ENCODE assay signal across 8 cellular contexts in genomic region chr19:17090501-17091074, GRCh38. TPM values are rescaled to one million over a fixed set of nuclear protein-coding genes. Genes with fewer than 3 reads are reported as not detected.
DNase-seq lines count a peak whose midpoint lies in the region; ATAC-seq, FAIRE-seq and TF ChIP-seq lines count a peak whose summit lies in the region.

No MANE protein-coding gene starts in this region.

- H3K4me3 ChIP-seq in endothelial cell of umbilical vein (replicated peaks in 1 of 3; ENCODE audit: insufficient read depth in 1 of 3, low read depth in 1 of 3, low read length in 3 of 3) = no peak overlapping the region

- FAIRE-seq in GM12892 (lab: Jason Lieb, UNC) (peak; percentile 61), endothelial cell of umbilical vein (lab: Jason Lieb, UNC) (peak; percentile 78)

- POLR2A ChIA-PET in activated B cell treated with CpG ODN at 0.5 μM for 24 hours (lab: Charles Lee) (interaction anchor here (0.5 to 1.3 kb wide), 8 partner anchors 11 to 136 kb away, joined by 3 to 4 read pairs (median 3); partner anchors contain the start of gene OCEL1), endothelial cell of umbilical vein (lab: Charles Lee) (interaction anchor here (0.5 kb wide), 1 partner anchor 36 kb away, joined by 3 read pairs; no protein-coding TSS in a partner anchor)

- intact Hi-C loops in activated B cell treated with CpG ODN at 0.5 μM for 24 hours (cut with micrococcal nuclease) (loop anchor here (1.0 to 2.0 kb wide), 3 partner anchors 8 to 15 kb away; partner anchors contain the start of genes HAUS8 and MYO9B), endothelial cell of umbilical vein (cut with micrococcal nuclease) (no loop called here)

- ATAC-seq in activated B cell treated with CpG ODN at 0.5 μM for 24 hours (ENCODE audit: low read depth) (peak; percentile 70), GM21717 (IDR thresholded peaks at IDR 0.05; ENCODE audit: unreplicated experiment) (no peak), HG03571 (IDR thresholded peaks at IDR 0.05; ENCODE audit: unreplicated experiment) (no peak), GM21367 (IDR thresholded peaks at IDR 0.05; ENCODE audit: unreplicated experiment) (no peak)

- no peaks in the 10 kb centered on the region for H3K27me3 ChIP-seq in endothelial cell of umbilical vein (ENCODE audit: control insufficient read depth in 2 of 2, insufficient read depth in 2 of 2, low read length in 2 of 2)

- H3K27me3 Mint-ChIP-seq in activated B cell treated with CpG ODN at 0.5 μM for 24 hours = no peaks in the 10 kb centered on the region

- H3K36me3 ChIP-seq in endothelial cell of umbilical vein (ENCODE audit: control insufficient read depth in 2 of 2, extremely low read depth in 1 of 2, insufficient read depth in 2 of 2, low read length in 2 of 2) = peaks cover 0 to 9% of the 10 kb centered on the region in 2 experiments

- no peak for DNase-seq in GM12892 (ENCODE audit: insufficient read length)
- DNase-seq in activated B cell treated with CpG ODN at 0.5 μM for 24 hours = no peak
- DNase-seq in endothelial cell of umbilical vein (ENCODE audit: low read depth, low spot score) = no peak
- DNase-seq in stimulated activated CD4-positive, alpha-beta T cell treated with anti-CD3 and anti-CD28 coated beads, Interleukin-2, amount 100 ng/mL, for 24 hours = peak; percentile 29 to 52
- DNase-seq in NCI-H1436 (lab: John Stamatoyannopoulos, UW) = no peak

- no TSS peak for BruUV-seq in endothelial cell of umbilical vein (replicated peaks; lab: Mats Ljungman, UMichigan)

- no peak overlapping the region for H2AFZ ChIP-seq in endothelial cell of umbilical vein (ENCODE audit: low read depth, low read length)

- TF ChIP-seq POLR2A in GM12892 (IDR thresholded peaks at IDR 0.05; ENCODE audit: low read depth, low read length) (no peak), endothelial cell of umbilical vein (IDR thresholded peaks at IDR 0.05; ENCODE audit: low read depth, low read length) (no peak)

- no peak for TF ChIP-seq CTCF in activated B cell treated with CpG ODN at 0.5 μM for 24 hours (IDR thresholded peaks at IDR 0.05)
- TF ChIP-seq CTCF in endothelial cell of umbilical vein (IDR thresholded peaks at IDR 0.05; ENCODE audit: extremely low read depth in 1 of 2, insufficient read depth in 1 of 2, low read depth in 1 of 2, low read length in 2 of 2) = no peak

- H3K9me3 Mint-ChIP-seq in activated B cell treated with CpG ODN at 0.5 μM for 24 hours = no peaks in the 10 kb centered on the region

- peaks cover 59% of the 10 kb centered on the region for H3K4me1 Mint-ChIP-seq in activated B cell treated with CpG ODN at 0.5 μM for 24 hours

- no peak overlapping the region for H3K4me2 ChIP-seq in endothelial cell of umbilical vein (ENCODE audit: insufficient read depth, low read length)

- no peaks in the 10 kb centered on the region for H3K9me1 ChIP-seq in endothelial cell of umbilical vein (replicated peaks; ENCODE audit: control insufficient read depth, extremely low read depth, insufficient read depth, low read length)

- peaks cover 37% of the 10 kb centered on the region for H3K36me3 Mint-ChIP-seq in activated B cell treated with CpG ODN at 0.5 μM for 24 hours (ENCODE audit: low read depth)

- dilution Hi-C loops in endothelial cell of umbilical vein (cut with MboI; ENCODE audit: extremely low pct_ligation_motif_present, low sequenced_read_pairs) = no loop called here

- H3K4me3 Mint-ChIP-seq in activated B cell treated with CpG ODN at 0.5 μM for 24 hours = peak overlapping the region; percentile 29

- CTCF ChIA-PET in activated B cell treated with CpG ODN at 0.5 μM for 24 hours (lab: Charles Lee) (interaction anchor here (1.0 to 1.3 kb wide), 3 partner anchors 9 to 145 kb away, joined by 3 to 5 read pairs (median 4); no protein-coding TSS in a partner anchor), endothelial cell of umbilical vein (lab: Charles Lee) (no interaction called here)

- H4K20me1 ChIP-seq in endothelial cell of umbilical vein (replicated peaks; ENCODE audit: control insufficient read depth, extremely low read depth, insufficient read depth, low read length) = no peaks in the 10 kb centered on the region

- peak overlapping the region; percentile 4 for H3K27ac ChIP-seq in endothelial cell of umbilical vein (ENCODE audit: insufficient read depth, low read depth, low read length)

- H3K27ac Mint-ChIP-seq in activated B cell treated with CpG ODN at 0.5 μM for 24 hours = peak overlapping the region; percentile 85

- H3K9ac ChIP-seq in endothelial cell of umbilical vein (replicated peaks; ENCODE audit: extremely low read depth, insufficient read depth, low read length) = no peak overlapping the region

- peaks cover 23% of the 10 kb centered on the region for H3K4me1 ChIP-seq in endothelial cell of umbilical vein (ENCODE audit: control insufficient read depth, extremely low read depth, insufficient read depth, low read length)

- peaks cover 96% of the 10 kb centered on the region for H3K79me2 ChIP-seq in endothelial cell of umbilical vein (ENCODE audit: control insufficient read depth, insufficient read depth, low read length)

- H3K9me3 ChIP-seq in endothelial cell of umbilical vein (replicated peaks; ENCODE audit: control insufficient read depth, insufficient read depth, low read length) = no peaks in the 10 kb centered on the region

TF ChIP-seq in endothelial cell of umbilical vein, 7 proteins besides CTCF, POLR2A, EP300 and RAD21:
- TF ChIP-seq GATA2 (IDR thresholded peaks at IDR 0.05; ENCODE audit: insufficient read depth, insufficient read length, low read depth, low read length) (no peak), JUN (IDR thresholded peaks at IDR 0.05; ENCODE audit: borderline replicate concordance, insufficient read depth, insufficient read length, low read depth) (peak; percentile 17)

RNA-seq across cellular contexts. Expression of gene MYO9B, which starts 15.0 kb away (rescaled TPM):
- 126 TPM for polyA plus RNA-seq in GM12892 (2012; ENCODE audit: missing spikeins)
- total RNA-seq in activated B cell treated with CpG ODN at 0.5 μM for 24 hours = 217 and 239 TPM in 2 replicates
- total RNA-seq in endothelial cell of umbilical vein = 119 and 124 TPM in 2 replicates
- 64.4 and 69.8 TPM in 2 replicates for polyA plus RNA-seq in endothelial cell of umbilical vein
- polyA plus RNA-seq in endothelial cell of umbilical vein (2011; cell fraction: cytosol; rRNA removed) = 43.2 and 47.5 TPM in 2 replicates
- polyA plus RNA-seq in endothelial cell of umbilical vein (2011; cell fraction: nucleus; rRNA removed) = 227 and 234 TPM in 2 replicates
- polyA plus RNA-seq in endothelial cell of umbilical vein (2012) = 76.5 and 94.6 TPM in 2 replicates
- polyA minus RNA-seq in endothelial cell of umbilical vein = 97.0 and 109 TPM in 2 replicates
- polyA minus RNA-seq in endothelial cell of umbilical vein (2011; cell fraction: cytosol; rRNA and poly(A)+ RNA removed) = 42.7 TPM
- 104 and 123 TPM in 2 replicates for polyA minus RNA-seq in endothelial cell of umbilical vein (2011; cell fraction: nucleus; rRNA and poly(A)+ RNA removed)

RNA-seq across cellular contexts. Expression of gene HAUS8, which starts 15.3 kb away (rescaled TPM):
- 16.3 TPM for polyA plus RNA-seq in GM12892 (2012; ENCODE audit: missing spikeins)
- total RNA-seq in activated B cell treated with CpG ODN at 0.5 μM for 24 hours = 15.8 and 17.8 TPM in 2 replicates
- 23.4 and 30.3 TPM in 2 replicates for total RNA-seq in endothelial cell of umbilical vein
- polyA plus RNA-seq in endothelial cell of umbilical vein = 9.0 and 9.6 TPM in 2 replicates
- polyA plus RNA-seq in endothelial cell of umbilical vein (2011; cell fraction: cytosol; rRNA removed) = 16.1 and 17.5 TPM in 2 replicates
- 17.8 and 25.4 TPM in 2 replicates for polyA plus RNA-seq in endothelial cell of umbilical vein (2011; cell fraction: nucleus; rRNA removed)
- 12.6 and 15.8 TPM in 2 replicates for polyA plus RNA-seq in endothelial cell of umbilical vein (2012)
- 7.9 and 8.0 TPM in 2 replicates for polyA minus RNA-seq in endothelial cell of umbilical vein
- 13.7 TPM for polyA minus RNA-seq in endothelial cell of umbilical vein (2011; cell fraction: cytosol; rRNA and poly(A)+ RNA removed)
- polyA minus RNA-seq in endothelial cell of umbilical vein (2011; cell fraction: nucleus; rRNA and poly(A)+ RNA removed) = 7.5 and 8.4 TPM in 2 replicates

Comparison
In these comparisons a context has a peak if more than half of its experiments do, and no peak if none do; other contexts are left out.
1. DNase-seq: peak in stimulated activated CD4-positive, alpha-beta T cell treated with anti-CD3 and anti-CD28 coated beads, Interleukin-2, amount 100 ng/mL, for 24 hours (2 of 2); none in GM12892 (single experiment), activated B cell treated with CpG ODN at 0.5 μM for 24 hours (single experiment), endothelial cell of umbilical vein (single experiment) and NCI-H1436 (single experiment).